ENCODE assay signal across 8 cellular contexts in genomic region chr11:12008790-12009616, GRCh38. TPM values are rescaled to one million over a fixed set of nuclear protein-coding genes. Genes with fewer than 3 reads are reported as not detected.
A peak's percentile ranks its signal among the peaks of the same experiment; 100 is the strongest.
DNase-seq lines count a peak whose midpoint lies in the region; ATAC-seq, FAIRE-seq and TF ChIP-seq lines count a peak whose summit lies in the region.

No MANE protein-coding gene starts in this region.

- dilution Hi-C loops in endothelial cell of umbilical vein (cut with MboI; ENCODE audit: extremely low pct_ligation_motif_present, low sequenced_read_pairs) = no loop called here

- H3K79me2 ChIP-seq in PC-9 (ENCODE audit: low read depth) = no peaks in the 10 kb centered on the region
- H3K79me2 ChIP-seq in endothelial cell of umbilical vein (ENCODE audit: control insufficient read depth, insufficient read depth, low read length) = no peaks in the 10 kb centered on the region
- H3K79me2 ChIP-seq in PC-3 (ENCODE audit: low read length) = no peaks in the 10 kb centered on the region

- FAIRE-seq in endothelial cell of umbilical vein (lab: Jason Lieb, UNC) = peak; percentile 12
- FAIRE-seq in urothelium cell line (lab: Jason Lieb, UNC) = peak; percentile 88

- ATAC-seq in PC-3 = no peak
- no peak for ATAC-seq in GM21390 (IDR thresholded peaks at IDR 0.05; ENCODE audit: unreplicated experiment)

- H3F3A ChIP-seq in PC-9 (ENCODE audit: insufficient read depth, low read depth) (0 out of 2 replicates have a peak, but pooled peaks cover 3% of the 10 kb centered on the region), PC-3 (ENCODE audit: low read length, unreplicated experiment) (no peaks in the 10 kb centered on the region)

- CTCF ChIA-PET in PC-9 (lab: Charles Lee) = no interaction called here
- CTCF ChIA-PET in endothelial cell of umbilical vein (lab: Charles Lee) = interaction anchor here (1.4 to 3.9 kb wide), 10 partner anchors 10 to 210 kb away, joined by 4 to 28 read pairs (median 7); no protein-coding TSS in a partner anchor
- CTCF ChIA-PET in PC-3 (lab: Charles Lee) = no interaction called here

- peak overlapping the region; percentile 19; the same call in 1 of the 2 replicates for H3K4me2 ChIP-seq in PC-9
- peak overlapping the region; percentile 78 for H3K4me2 ChIP-seq in endothelial cell of umbilical vein (ENCODE audit: insufficient read depth, low read length)
- no peak overlapping the region for H3K4me2 ChIP-seq in PC-3 (ENCODE audit: low read length)

- no peaks in the 10 kb centered on the region for H3K9me3 ChIP-seq in PC-9 (ENCODE audit: insufficient read depth, low read depth)
- H3K9me3 ChIP-seq in endothelial cell of umbilical vein (replicated peaks; ENCODE audit: control insufficient read depth, insufficient read depth, low read length) = no peaks in the 10 kb centered on the region
- no peaks in the 10 kb centered on the region for H3K9me3 ChIP-seq in PC-3 (ENCODE audit: low read length)

- H3K9me2 ChIP-seq in PC-9 (ENCODE audit: insufficient read depth) (no peaks in the 10 kb centered on the region), PC-3 (replicated peaks; ENCODE audit: low read length) (no peaks in the 10 kb centered on the region)

- TF ChIP-seq CTCF in PC-9 (conservative IDR thresholded peaks at IDR 0.05) = no peak
- no peak for TF ChIP-seq CTCF in endothelial cell of umbilical vein (IDR thresholded peaks at IDR 0.05; ENCODE audit: extremely low read depth in 1 of 2, insufficient read depth in 1 of 2, low read depth in 1 of 2, low read length in 2 of 2)
- TF ChIP-seq CTCF in PC-3 (conservative IDR thresholded peaks at IDR 0.05; ENCODE audit: low read depth, low read length) = no peak

- intact Hi-C loops in PC-9 (cut with micrococcal nuclease; ENCODE audit: unreplicated experiment) = no loop called here
- intact Hi-C loops in endothelial cell of umbilical vein (cut with micrococcal nuclease) = loop anchor here (1.0 to 2.0 kb wide), 3 partner anchors 10 to 32 kb away; no protein-coding TSS in a partner anchor
- intact Hi-C loops in PC-3 (cut with micrococcal nuclease) = no loop called here

- H3K27me3 ChIP-seq in PC-9 (ENCODE audit: insufficient read depth, low read depth) (0 out of 2 replicates have a peak, but pooled peaks cover 9% of the 10 kb centered on the region), endothelial cell of umbilical vein (ENCODE audit: control insufficient read depth in 2 of 2, insufficient read depth in 2 of 2, low read length in 2 of 2) (peaks cover 0 to 2% of the 10 kb centered on the region in 2 experiments), PC-3 (ENCODE audit: low read length) (no peaks in the 10 kb centered on the region)

- H3K36me3 ChIP-seq in PC-9 (ENCODE audit: low read depth) (no peaks in the 10 kb centered on the region), endothelial cell of umbilical vein (ENCODE audit: control insufficient read depth in 2 of 2, extremely low read depth in 1 of 2, insufficient read depth in 2 of 2, low read length in 2 of 2) (no peaks in the 10 kb centered on the region), PC-3 (ENCODE audit: low read depth, low read length) (no peaks in the 10 kb centered on the region)

- no peak overlapping the region for H3K27ac ChIP-seq in PC-9
- H3K27ac ChIP-seq in endothelial cell of umbilical vein (ENCODE audit: insufficient read depth, low read depth, low read length) = peak overlapping the region; percentile 12
- no peak overlapping the region for H3K27ac ChIP-seq in PC-3 (ENCODE audit: low read length)

- no peaks in the 10 kb centered on the region for H3K4me1 ChIP-seq in PC-9 (replicated peaks; ENCODE audit: insufficient read depth)
- peaks cover 37% of the 10 kb centered on the region for H3K4me1 ChIP-seq in endothelial cell of umbilical vein (ENCODE audit: control insufficient read depth, extremely low read depth, insufficient read depth, low read length)
- H3K4me1 ChIP-seq in PC-3 (ENCODE audit: insufficient read depth, low read length) = peaks cover 10% of the 10 kb centered on the region

- TF ChIP-seq POLR2A in endothelial cell of umbilical vein (IDR thresholded peaks at IDR 0.05; ENCODE audit: low read depth, low read length) = peak; percentile 20

- H2AFZ ChIP-seq in PC-9 (no peak overlapping the region), endothelial cell of umbilical vein (ENCODE audit: low read depth, low read length) (peak overlapping the region; percentile 99), PC-3 (ENCODE audit: low read length) (no peak overlapping the region)

- H4K20me1 ChIP-seq in PC-9 (ENCODE audit: insufficient read depth) (no peaks in the 10 kb centered on the region), endothelial cell of umbilical vein (replicated peaks; ENCODE audit: control insufficient read depth, extremely low read depth, insufficient read depth, low read length) (no peaks in the 10 kb centered on the region), PC-3 (ENCODE audit: low read length) (no peaks in the 10 kb centered on the region)

- peak overlapping the region; percentile 66 for H3K9ac ChIP-seq in endothelial cell of umbilical vein (replicated peaks; ENCODE audit: extremely low read depth, insufficient read depth, low read length)
- no peak overlapping the region for H3K9ac ChIP-seq in PC-3 (ENCODE audit: low read length)

- H3K4me3 ChIP-seq in PC-9 (no peak overlapping the region), endothelial cell of umbilical vein (replicated peaks in 1 of 3; ENCODE audit: insufficient read depth in 1 of 3, low read depth in 1 of 3, low read length in 3 of 3) (peak overlapping the region; percentile 79 to 97 (median 91)), PC-3 (ENCODE audit: low read length) (no peak overlapping the region)

- in situ Hi-C loops in G401 (cut with HindIII; ENCODE audit: low sequenced_read_pairs) = no loop called here

- POLR2A ChIA-PET in PC-9 (lab: Charles Lee; ENCODE audit: unreplicated experiment) (no interaction called here), endothelial cell of umbilical vein (lab: Charles Lee) (interaction anchor here (0.6 to 2.1 kb wide), 4 partner anchors 10 to 35 kb away, joined by 3 to 5 read pairs (median 4); no protein-coding TSS in a partner anchor), PC-3 (lab: Charles Lee; ENCODE audit: unreplicated experiment) (no interaction called here)

- H3K9me1 ChIP-seq in endothelial cell of umbilical vein (replicated peaks; ENCODE audit: control insufficient read depth, extremely low read depth, insufficient read depth, low read length) = no peaks in the 10 kb centered on the region

- BruUV-seq in PC-9 (replicated peaks; lab: Mats Ljungman, UMichigan) (no TSS peak), endothelial cell of umbilical vein (replicated peaks; lab: Mats Ljungman, UMichigan) (no TSS peak), PC-3 (replicated peaks; lab: Mats Ljungman, UMichigan) (no TSS peak)

- DNase-seq in G401 (ENCODE audit: low spot score) (peak; percentile 69), PC-9 (peak in 1 of 2 experiments; percentile 51), endothelial cell of umbilical vein (ENCODE audit: low read depth, low spot score) (peak; percentile 69), midbrain (lab: John Stamatoyannopoulos, UW) (peak; percentile 44), urothelium cell line (ENCODE audit: low spot score) (peak; percentile 95), PC-3 (no peak), NCI-H128 (lab: John Stamatoyannopoulos, UW; ENCODE audit: unreplicated experiment) (no peak)

TF ChIP-seq in endothelial cell of umbilical vein, 7 proteins besides CTCF, POLR2A, EP300 and RAD21:
- TF ChIP-seq EZH2 (IDR thresholded peaks at IDR 0.05; ENCODE audit: borderline replicate concordance, low read depth, low read length, severe bottlenecking) (no peak), POLR2AphosphoS5 (IDR thresholded peaks at IDR 0.05; ENCODE audit: insufficient read depth, low read depth, low read length) (peak; percentile 49), MYC (IDR thresholded peaks at IDR 0.05; ENCODE audit: low read depth, low read length) (no peak)

RNA-seq across cellular contexts. Expression of gene DKK3, which starts 0.6 kb away (rescaled TPM):
- total RNA-seq in G401 (2014; rRNA removed; shearing (Covaris generic)) = 29.5 and 55.1 TPM in 2 replicates
- total RNA-seq in PC-9 (2021) (11.5 and 13.9 TPM in 2 replicates), endothelial cell of umbilical vein (131 and 165 TPM in 2 replicates), PC-3 (2014; rRNA removed) (0.07 and 0.35 TPM in 2 replicates)
- polyA plus RNA-seq in endothelial cell of umbilical vein = 335 and 365 TPM in 2 replicates
- 311 and 362 TPM in 2 replicates for polyA plus RNA-seq in endothelial cell of umbilical vein (2011; cell fraction: cytosol; rRNA removed)
- 162 and 176 TPM in 2 replicates for polyA plus RNA-seq in endothelial cell of umbilical vein (2011; cell fraction: nucleus; rRNA removed)
- polyA plus RNA-seq in endothelial cell of umbilical vein (2012) = 151 and 203 TPM in 2 replicates
- 287 and 327 TPM in 2 replicates for polyA minus RNA-seq in endothelial cell of umbilical vein
- polyA minus RNA-seq in endothelial cell of umbilical vein (2011; cell fraction: cytosol; rRNA and poly(A)+ RNA removed) = not detected
- polyA minus RNA-seq in endothelial cell of umbilical vein (2011; cell fraction: nucleus; rRNA and poly(A)+ RNA removed) = 67.8 and 100 TPM in 2 replicates

Comparison
In these comparisons a context has a peak if more than half of its experiments do, and no peak if none do; other contexts are left out.
1. DNase-seq: peak in G401 (single experiment), endothelial cell of umbilical vein (single experiment), midbrain (single experiment) and urothelium cell line (single experiment); none in PC-3 (single experiment) and NCI-H128 (single experiment).
2. H3K4me3 ChIP-seq: peak in endothelial cell of umbilical vein (3 of 3); none in PC-9 (single experiment) and PC-3 (single experiment).